Comparison of ENCODE assay signal across 10 cellular contexts in genomic region chrX:134670241-134670811, GRCh38. TPM values are rescaled to one million over a fixed set of nuclear protein-coding genes. Genes with fewer than 3 reads are reported as not detected.
DNase-seq lines count a peak whose midpoint lies in the region; ATAC-seq and TF ChIP-seq lines count a peak whose summit lies in the region.
"Had no signal": no experiment of that assay in that cellular context is flagged by ENCODE, and none has a peak within 500 bp of the region (broad histone marks: within the 10 kb centered on the region; RNA-seq: fewer than 3 reads in every experiment).

No MANE protein-coding gene starts in this region.

- H3K4me3 ChIP-seq in cardiac fibroblast (replicated peaks in 1 of 2; ENCODE audit: low read depth in 2 of 2, low read length in 2 of 2) (no peak overlapping the region), mesodermal cell (ENCODE audit: extremely low read depth, insufficient read depth, low read length, poor library complexity, severe bottlenecking) (no peak overlapping the region)

- H3K4me3 Mint-ChIP-seq in Calu3 (ENCODE audit: low read depth, unreplicated experiment), result no peak overlapping the region
- H3K4me3 Mint-ChIP-seq in activated CD8-positive, alpha-beta memory T cell treated with anti-CD3 and anti-CD28 coated beads, Interleukin-2, amount 10 ng/mL, durations not matched to agents 7 days and 5 days, result no peak overlapping the region
- H3K4me3 Mint-ChIP-seq: memory B cell had no signal

- CTCF ChIA-PET in Calu3 (lab: Charles Lee), result interaction anchor here (0.6 to 1.0 kb wide), 3 partner anchors 10 to 149 kb away, joined by 3 to 5 read pairs (median 3); partner anchors contain the start of gene PLAC1
- CTCF ChIA-PET in activated CD8-positive, alpha-beta memory T cell treated with anti-CD3 and anti-CD28 coated beads, Interleukin-2, amount 10 ng/mL, durations not matched to agents 7 days and 5 days (lab: Charles Lee), result no interaction called here

- ATAC-seq in GM19463 (IDR thresholded peaks at IDR 0.05; ENCODE audit: unreplicated experiment) (no peak), HG03095 (IDR thresholded peaks at IDR 0.05; ENCODE audit: unreplicated experiment) (no peak)
- ATAC-seq in activated CD8-positive, alpha-beta memory T cell treated with anti-CD3 and anti-CD28 coated beads, Interleukin-2, amount 10 ng/mL, durations not matched to agents 7 days and 5 days, result no peak

- no peaks in the 10 kb centered on the region for H3K36me3 ChIP-seq in mesodermal cell (ENCODE audit: control insufficient read depth, insufficient read depth, low read length)

- no peaks in the 10 kb centered on the region for H3K9me3 ChIP-seq in mesodermal cell (ENCODE audit: control insufficient read depth, low read length)

- H3K27me3 Mint-ChIP-seq in Calu3 (ENCODE audit: unreplicated experiment), result no peaks in the 10 kb centered on the region
- H3K27me3 Mint-ChIP-seq in activated CD8-positive, alpha-beta memory T cell treated with anti-CD3 and anti-CD28 coated beads, Interleukin-2, amount 10 ng/mL, durations not matched to agents 7 days and 5 days, result peaks cover 8% of the 10 kb centered on the region

- peaks cover 9% of the 10 kb centered on the region for H3K4me1 Mint-ChIP-seq in Calu3 (ENCODE audit: low read depth, unreplicated experiment)
- H3K4me1 Mint-ChIP-seq in activated CD8-positive, alpha-beta memory T cell treated with anti-CD3 and anti-CD28 coated beads, Interleukin-2, amount 10 ng/mL, durations not matched to agents 7 days and 5 days, result peaks cover 6% of the 10 kb centered on the region
- H3K4me1 Mint-ChIP-seq: memory B cell had no signal

- intact Hi-C loops in Calu3 (cut with micrococcal nuclease; ENCODE audit: unreplicated experiment), result loop anchor here (5.0 kb wide), 1 partner anchor 47 kb away; no protein-coding TSS in a partner anchor

- peak overlapping the region; percentile 94 for H3K27ac ChIP-seq in mesodermal cell (ENCODE audit: low read depth, low read length, severe bottlenecking)

- no peaks in the 10 kb centered on the region for H3K9me3 Mint-ChIP-seq in Calu3 (ENCODE audit: low read depth, unreplicated experiment)
- no peaks in the 10 kb centered on the region for H3K9me3 Mint-ChIP-seq in activated CD8-positive, alpha-beta memory T cell treated with anti-CD3 and anti-CD28 coated beads, Interleukin-2, amount 10 ng/mL, durations not matched to agents 7 days and 5 days (ENCODE audit: low read depth)

- H3K36me3 Mint-ChIP-seq in Calu3 (ENCODE audit: insufficient read depth, unreplicated experiment), result no peaks in the 10 kb centered on the region
- H3K36me3 Mint-ChIP-seq in activated CD8-positive, alpha-beta memory T cell treated with anti-CD3 and anti-CD28 coated beads, Interleukin-2, amount 10 ng/mL, durations not matched to agents 7 days and 5 days, result no peaks in the 10 kb centered on the region
- H3K36me3 Mint-ChIP-seq: memory B cell had no signal

- WGBS in mesodermal cell (ENCODE audit: insufficient coverage in 2 of 2), 2 experiments, result no CpG with 5 or more reads among the region's 1 CpG

- H3K27ac Mint-ChIP-seq in Calu3 (ENCODE audit: unreplicated experiment), result no peak overlapping the region
- H3K27ac Mint-ChIP-seq in activated CD8-positive, alpha-beta memory T cell treated with anti-CD3 and anti-CD28 coated beads, Interleukin-2, amount 10 ng/mL, durations not matched to agents 7 days and 5 days, result no peak overlapping the region
- H3K27ac Mint-ChIP-seq: memory B cell had no signal

- peaks cover 25% of the 10 kb centered on the region for H3K4me1 ChIP-seq in mesodermal cell (ENCODE audit: control insufficient read depth, insufficient read depth, low read length, poor library complexity, severe bottlenecking)

- TF ChIP-seq CTCF in Calu3 (IDR thresholded peaks at IDR 0.05; ENCODE audit: unreplicated experiment), result no peak
- no peak for TF ChIP-seq CTCF in cardiac fibroblast (IDR thresholded peaks at IDR 0.05; ENCODE audit: low read depth, low read length)

- DNase-seq in Calu3 (peak; percentile 61), M059J (ENCODE audit: low read depth) (peak; percentile 97), cardiac fibroblast (ENCODE audit: low read depth in 2 of 2) (peak; percentile 69 to 78)
- no peak for DNase-seq in stimulated activated CD4-positive, alpha-beta T cell treated with anti-CD3 and anti-CD28 coated beads, Interleukin-2, amount 100 ng/mL, for 48 hours
- DNase-seq in activated CD8-positive, alpha-beta memory T cell treated with anti-CD3 and anti-CD28 coated beads, Interleukin-2, amount 10 ng/mL, durations not matched to agents 7 days and 5 days, result no peak

- BruUV-seq in Calu3 (replicated peaks; lab: Mats Ljungman, UMichigan), result no TSS peak

RNA-seq across cellular contexts. Expression of gene PLAC1, which starts 12.1 kb away (rescaled TPM):
- total RNA-seq in Calu3 (2022), result not detected in 2 replicates
- 0.37 TPM in 1 of 2 replicates, not detected in the other for total RNA-seq in M059J (2014; rRNA removed; shearing (Covaris generic))
- 2.0 TPM for polyA plus RNA-seq in mesodermal cell (2013, experiment 1 of 2)
- polyA plus RNA-seq in mesodermal cell (2013, experiment 2 of 2), result 1.0 TPM
- not detected for total RNA-seq in activated CD8-positive, alpha-beta memory T cell treated with anti-CD3 and anti-CD28 coated beads, Interleukin-2, amount 10 ng/mL, durations not matched to agents 7 days and 5 days
- total RNA-seq: activated CD8-positive, alpha-beta memory T cell treated with anti-CD3 and anti-CD28 coated beads for 36 hours had no signal

Comparison
In these comparisons a context has a peak if more than half of its experiments do, and no peak if none do; other contexts are left out.
1. DNase-seq: peak in Calu3 (single experiment), M059J (single experiment) and cardiac fibroblast (2 of 2); none in stimulated activated CD4-positive, alpha-beta T cell treated with anti-CD3 and anti-CD28 coated beads, Interleukin-2, amount 100 ng/mL, for 48 hours (0 of 2) and activated CD8-positive, alpha-beta memory T cell treated with anti-CD3 and anti-CD28 coated beads, Interleukin-2, amount 10 ng/mL, durations not matched to agents 7 days and 5 days (single experiment).